1 cellular context compared by ENCODE assay signal in the genomic region with DNA sequence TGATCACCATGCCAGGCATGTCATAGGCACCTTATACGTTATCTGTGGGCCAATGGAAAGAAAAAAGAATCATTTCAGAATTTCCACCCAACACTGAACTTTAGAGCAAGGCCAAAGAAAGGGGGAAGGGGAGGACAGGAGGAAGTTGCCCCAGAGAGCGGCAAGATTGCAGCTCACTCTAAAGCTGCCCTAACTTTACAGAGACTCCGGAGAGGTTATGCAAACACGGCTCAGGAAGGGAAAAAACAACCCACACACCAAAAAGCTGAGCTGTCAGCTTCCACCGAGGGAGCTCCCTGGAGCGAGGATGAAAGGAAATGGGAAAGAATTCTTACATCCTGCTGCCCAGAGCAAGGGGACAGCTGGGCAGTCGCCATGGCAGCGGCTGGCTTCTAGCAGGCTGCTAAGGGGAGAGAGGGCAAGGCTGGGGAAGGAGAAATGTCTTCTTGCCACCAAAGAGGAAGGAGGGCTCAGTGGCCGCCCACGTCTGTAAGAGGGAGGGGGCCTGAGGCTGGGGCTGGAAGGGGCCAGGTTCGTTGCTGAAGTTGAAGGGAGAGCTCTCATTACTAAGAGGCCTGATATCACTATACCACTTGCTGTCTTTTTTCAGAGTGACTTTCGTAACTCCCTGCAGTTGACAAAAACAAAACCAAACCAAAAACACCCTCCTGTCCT.
TF ChIP-seq lines count a peak whose summit lies in the region.

No MANE protein-coding gene starts in this region.

TF ChIP-seq in K562, 482 proteins besides CTCF, POLR2A, EP300 and RAD21 (continued from another document):
- TF ChIP-seq NR2C2 (CRISPR knock-in tag; IDR thresholded peaks at IDR 0.05) (no peak), NR2C2 (tag; IDR thresholded peaks at IDR 0.05) (no peak), SIN3A (IDR thresholded peaks at IDR 0.05; ENCODE audit: borderline replicate concordance in 2 of 2, control insufficient read depth in 1 of 2, low read depth in 2 of 2, low read length in 2 of 2) (no peak), NFIX (CRISPR knock-in tag; IDR thresholded peaks at IDR 0.05; ENCODE audit: low read depth) (no peak), TBL1XR1 (IDR thresholded peaks at IDR 0.05; ENCODE audit: low read length in 2 of 2) (no peak), NCOA1 (IDR thresholded peaks at IDR 0.05; ENCODE audit: low read depth) (no peak), MYNN (IDR thresholded peaks at IDR 0.05) (peak; percentile 49; the same call in 1 of the 2 replicates), MYNN (CRISPR knock-in tag; IDR thresholded peaks at IDR 0.05) (no peak), RB1 (IDR thresholded peaks at IDR 0.05; ENCODE audit: low read depth) (no peak), PHB (CRISPR knock-in tag; IDR thresholded peaks at IDR 0.05) (no peak), RBM22 (IDR thresholded peaks at IDR 0.05; ENCODE audit: low read depth, low read length, poor library complexity, severe bottlenecking) (no peak), HDGF (IDR thresholded peaks at IDR 0.05) (peak; percentile 19; the same call in 1 of the 2 replicates), POLR3A (IDR thresholded peaks at IDR 0.05; ENCODE audit: borderline replicate concordance, extremely low read depth, insufficient read depth, insufficient read length) (no peak), NCOA4 (IDR thresholded peaks at IDR 0.05; ENCODE audit: partially characterized antibody) (no peak), KAT7 (CRISPR knock-in tag; IDR thresholded peaks at IDR 0.05; ENCODE audit: borderline replicate concordance) (0 out of 2 replicates have a peak, but pooled peaks have one; percentile 10), ZNF551 (CRISPR knock-in tag; IDR thresholded peaks at IDR 0.05) (no peak), RFX7 (CRISPR knock-in tag; IDR thresholded peaks at IDR 0.05) (no peak), MAZ (CRISPR knock-in tag; conservative IDR thresholded peaks at IDR 0.05 in 1 of 2, IDR thresholded peaks at IDR 0.05 in 1 of 2) (peak; percentile 32 to 41; a peak in 1 of 4 replicates), MYC (IDR thresholded peaks at IDR 0.05; ENCODE audit: low read depth, low read length) (no peak), MYC (CRISPR knock-in tag; IDR thresholded peaks at IDR 0.05; ENCODE audit: borderline replicate concordance, low read depth) (no peak), NEUROD1 (IDR thresholded peaks at IDR 0.05; ENCODE audit: borderline replicate concordance, low read depth, low read length, partially characterized antibody) (no peak), TCF7 (IDR thresholded peaks at IDR 0.05; ENCODE audit: borderline replicate concordance) (no peak), ERF (CRISPR knock-in tag; IDR thresholded peaks at IDR 0.05) (no peak), CCNT2 (IDR thresholded peaks at IDR 0.05; ENCODE audit: borderline replicate concordance, extremely low read depth, insufficient read length, low read depth, low read length) (no peak), GABPB1 (CRISPR knock-in tag; IDR thresholded peaks at IDR 0.05) (no peak), ZFPM2 (CRISPR knock-in tag; IDR thresholded peaks at IDR 0.05) (peak; percentile 71; the same call in 1 of the 2 replicates), ZNF124 (CRISPR knock-in tag; IDR thresholded peaks at IDR 0.05) (no peak), PHF21A (IDR thresholded peaks at IDR 0.05; ENCODE audit: borderline replicate concordance, low read depth) (no peak), DIDO1 (tag; IDR thresholded peaks at IDR 0.05; ENCODE audit: low read depth) (no peak), MCM2 (IDR thresholded peaks at IDR 0.05; ENCODE audit: low read depth) (no peak)
- TF ChIP-seq, protein P1, sequence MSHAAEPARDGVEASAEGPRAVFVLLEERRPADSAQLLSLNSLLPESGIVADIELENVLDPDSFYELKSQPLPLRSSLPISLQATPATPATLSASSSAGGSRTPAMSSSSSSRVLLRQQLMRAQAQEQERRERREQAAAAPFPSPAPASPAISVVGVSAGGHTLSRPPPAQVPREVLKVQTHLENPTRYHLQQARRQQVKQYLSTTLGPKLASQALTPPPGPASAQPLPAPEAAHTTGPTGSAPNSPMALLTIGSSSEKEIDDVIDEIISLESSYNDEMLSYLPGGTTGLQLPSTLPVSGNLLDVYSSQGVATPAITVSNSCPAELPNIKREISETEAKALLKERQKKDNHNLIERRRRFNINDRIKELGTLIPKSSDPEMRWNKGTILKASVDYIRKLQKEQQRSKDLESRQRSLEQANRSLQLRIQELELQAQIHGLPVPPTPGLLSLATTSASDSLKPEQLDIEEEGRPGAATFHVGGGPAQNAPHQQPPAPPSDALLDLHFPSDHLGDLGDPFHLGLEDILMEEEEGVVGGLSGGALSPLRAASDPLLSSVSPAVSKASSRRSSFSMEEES (CRISPR knock-in tag; IDR thresholded peaks at IDR 0.05): no peak
- TF ChIP-seq, protein P2, sequence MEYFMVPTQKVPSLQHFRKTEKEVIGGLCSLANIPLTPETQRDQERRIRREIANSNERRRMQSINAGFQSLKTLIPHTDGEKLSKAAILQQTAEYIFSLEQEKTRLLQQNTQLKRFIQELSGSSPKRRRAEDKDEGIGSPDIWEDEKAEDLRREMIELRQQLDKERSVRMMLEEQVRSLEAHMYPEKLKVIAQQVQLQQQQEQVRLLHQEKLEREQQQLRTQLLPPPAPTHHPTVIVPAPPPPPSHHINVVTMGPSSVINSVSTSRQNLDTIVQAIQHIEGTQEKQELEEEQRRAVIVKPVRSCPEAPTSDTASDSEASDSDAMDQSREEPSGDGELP (CRISPR knock-in tag; IDR thresholded peaks at IDR 0.05; ENCODE audit: borderline replicate concordance): peak; percentile 54; the same call in 1 of the 2 replicates
- TF ChIP-seq, protein P3, sequence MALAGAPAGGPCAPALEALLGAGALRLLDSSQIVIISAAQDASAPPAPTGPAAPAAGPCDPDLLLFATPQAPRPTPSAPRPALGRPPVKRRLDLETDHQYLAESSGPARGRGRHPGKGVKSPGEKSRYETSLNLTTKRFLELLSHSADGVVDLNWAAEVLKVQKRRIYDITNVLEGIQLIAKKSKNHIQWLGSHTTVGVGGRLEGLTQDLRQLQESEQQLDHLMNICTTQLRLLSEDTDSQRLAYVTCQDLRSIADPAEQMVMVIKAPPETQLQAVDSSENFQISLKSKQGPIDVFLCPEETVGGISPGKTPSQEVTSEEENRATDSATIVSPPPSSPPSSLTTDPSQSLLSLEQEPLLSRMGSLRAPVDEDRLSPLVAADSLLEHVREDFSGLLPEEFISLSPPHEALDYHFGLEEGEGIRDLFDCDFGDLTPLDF (CRISPR knock-in tag; IDR thresholded peaks at IDR 0.05): no peak
- TF ChIP-seq, protein P4, sequence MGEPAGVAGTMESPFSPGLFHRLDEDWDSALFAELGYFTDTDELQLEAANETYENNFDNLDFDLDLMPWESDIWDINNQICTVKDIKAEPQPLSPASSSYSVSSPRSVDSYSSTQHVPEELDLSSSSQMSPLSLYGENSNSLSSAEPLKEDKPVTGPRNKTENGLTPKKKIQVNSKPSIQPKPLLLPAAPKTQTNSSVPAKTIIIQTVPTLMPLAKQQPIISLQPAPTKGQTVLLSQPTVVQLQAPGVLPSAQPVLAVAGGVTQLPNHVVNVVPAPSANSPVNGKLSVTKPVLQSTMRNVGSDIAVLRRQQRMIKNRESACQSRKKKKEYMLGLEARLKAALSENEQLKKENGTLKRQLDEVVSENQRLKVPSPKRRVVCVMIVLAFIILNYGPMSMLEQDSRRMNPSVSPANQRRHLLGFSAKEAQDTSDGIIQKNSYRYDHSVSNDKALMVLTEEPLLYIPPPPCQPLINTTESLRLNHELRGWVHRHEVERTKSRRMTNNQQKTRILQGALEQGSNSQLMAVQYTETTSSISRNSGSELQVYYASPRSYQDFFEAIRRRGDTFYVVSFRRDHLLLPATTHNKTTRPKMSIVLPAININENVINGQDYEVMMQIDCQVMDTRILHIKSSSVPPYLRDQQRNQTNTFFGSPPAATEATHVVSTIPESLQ (CRISPR knock-in tag; IDR thresholded peaks at IDR 0.05): no peak
TF ChIP-seq in K562: peak in this region for 28.
